In the genomic region with DNA sequence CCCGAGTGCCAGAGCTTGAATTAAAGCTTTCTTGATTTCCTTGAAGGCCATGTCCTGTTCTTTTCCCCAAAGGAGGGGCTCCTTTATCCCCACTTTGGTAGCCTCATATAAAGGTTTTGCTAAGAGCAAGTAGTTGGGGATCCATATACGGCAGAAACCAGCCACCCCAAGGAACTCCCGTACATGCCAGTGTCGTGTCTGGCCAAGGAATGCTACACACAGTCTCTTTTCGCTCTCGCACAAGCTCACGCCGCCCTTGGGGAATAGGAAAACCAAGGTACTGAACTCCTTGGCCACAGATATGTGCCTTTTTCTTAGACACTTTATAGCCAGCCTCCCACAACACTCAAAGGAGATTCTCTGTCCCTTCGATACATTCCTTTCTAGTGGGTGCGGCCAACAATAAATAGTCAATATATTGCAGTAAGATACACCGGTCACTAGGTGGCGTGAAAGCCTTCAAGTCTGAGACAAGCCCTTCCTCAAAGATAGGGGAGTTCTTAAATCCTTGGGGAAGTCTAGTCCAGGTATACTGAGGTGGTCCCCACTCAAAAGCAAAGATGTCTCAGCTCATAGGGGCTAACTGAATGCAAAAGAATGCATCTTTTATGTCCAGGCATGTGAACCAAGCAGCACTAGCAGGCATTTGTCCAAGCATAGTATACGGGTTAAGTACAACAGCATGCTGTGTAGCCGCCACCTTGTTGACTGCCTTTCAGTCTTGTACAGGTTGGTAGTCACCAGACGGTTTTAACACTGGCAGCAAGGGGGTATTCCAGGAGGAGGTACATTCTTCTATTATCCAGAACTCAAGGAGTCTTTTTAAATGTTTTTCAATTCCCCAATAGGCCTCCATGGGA, we compare ENCODE assay signal across 8 cellular contexts. TPM values are rescaled to one million over a fixed set of nuclear protein-coding genes. Genes with fewer than 3 reads are reported as not detected.
A peak's percentile ranks its signal among the peaks of the same experiment; 100 is the strongest.
DNase-seq lines count a peak whose midpoint lies in the region; ATAC-seq and TF ChIP-seq lines count a peak whose summit lies in the region.

No MANE protein-coding gene starts in this region.

- DNase-seq in COR-L47 (lab: John Stamatoyannopoulos, UW) (peak; percentile 24), GM19238 (ENCODE audit: insufficient read length, low spot score) (peak; percentile 17), NCI-H1048 (lab: John Stamatoyannopoulos, UW) (peak; percentile 9), SW480 (ENCODE audit: low spot score) (peak; percentile 76), ecto neural progenitor cell (ENCODE audit: low spot score) (no peak), UCSD-AML1 (lab: John Stamatoyannopoulos, UW; ENCODE audit: unreplicated experiment) (no peak)

- peak overlapping the region; percentile 12 to 49 (median 37) for H3K27ac Mint-ChIP-seq in nephron

- H3K27me3 Mint-ChIP-seq in nephron (ENCODE audit: low read depth): no peaks in the 10 kb centered on the region

- peak overlapping the region in 1 of 3 experiments; percentile 59 for H3K4me3 Mint-ChIP-seq in nephron

- H3K36me3 Mint-ChIP-seq in nephron (ENCODE audit: low read depth): no peaks in the 10 kb centered on the region

- peak; percentile 32 for ATAC-seq in esophagus mucosa

- peaks cover 9% of the 10 kb centered on the region for H3K4me1 Mint-ChIP-seq in nephron

- peak; percentile 43 to 59 (median 51) for TF ChIP-seq CTCF in nephron (IDR thresholded peaks at IDR 0.05; ENCODE audit: unreplicated experiment in 3 of 3)

- peaks cover 3% of the 10 kb centered on the region for H3K9me3 Mint-ChIP-seq in nephron

RNA-seq across cellular contexts. Expression of a gene that starts 57.8 kb away (rescaled TPM):
- total RNA-seq in esophagus mucosa: not detected

Comparison
In these comparisons a context has a peak if more than half of its experiments do, and no peak if none do; other contexts are left out.
1. DNase-seq: peak in COR-L47 (single experiment), GM19238 (single experiment), NCI-H1048 (single experiment) and SW480 (single experiment); none in ecto neural progenitor cell (single experiment) and UCSD-AML1 (single experiment).